Comparison of ENCODE assay signal across 8 cellular contexts in the genomic region with DNA sequence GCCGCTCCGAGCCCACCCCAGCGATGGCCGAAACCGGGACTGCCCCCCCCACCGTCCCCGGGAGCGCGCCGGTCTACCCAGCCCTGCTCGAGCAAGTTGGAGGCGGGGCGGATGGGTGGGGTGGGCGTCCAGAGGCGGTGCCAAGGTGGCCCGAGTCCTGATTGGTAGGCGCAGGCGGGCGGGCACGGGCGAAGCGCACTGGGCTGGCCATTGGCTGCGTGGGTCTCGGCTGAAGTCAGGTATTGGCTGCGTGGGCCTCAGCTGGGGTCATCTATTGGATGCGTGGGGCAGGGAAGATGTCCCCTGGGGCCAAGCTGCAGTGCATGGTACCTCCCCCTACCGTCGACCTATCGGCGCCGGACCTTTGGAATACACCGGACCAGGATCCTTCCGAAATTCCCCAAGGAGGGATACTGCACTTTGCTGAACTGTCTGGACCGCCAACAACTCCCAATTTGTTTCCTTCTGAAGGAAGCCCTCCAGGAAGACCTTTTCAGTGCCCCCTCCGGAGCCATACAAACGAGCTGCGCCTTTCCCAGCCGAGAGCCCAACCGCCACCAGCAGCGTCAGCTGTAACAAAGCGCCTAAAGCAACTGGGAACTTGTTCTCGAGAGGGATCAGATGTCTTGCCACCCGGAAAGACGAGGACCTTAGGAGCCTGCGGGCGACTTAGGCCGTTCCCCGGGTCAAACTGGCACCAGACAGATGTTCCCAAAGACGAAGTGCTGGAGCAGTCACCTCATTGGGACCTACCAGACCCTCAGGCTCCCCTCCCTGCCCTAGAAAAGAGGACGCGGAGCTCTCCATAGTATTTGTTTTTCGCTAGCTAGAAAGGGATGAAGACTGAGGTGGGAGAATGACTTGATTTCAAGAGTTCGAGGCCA. TPM values are rescaled to one million over a fixed set of nuclear protein-coding genes. Genes with fewer than 3 reads are reported as not detected.
DNase-seq lines count a peak whose midpoint lies in the region; ATAC-seq and TF ChIP-seq lines count a peak whose summit lies in the region.

A gene with protein sequence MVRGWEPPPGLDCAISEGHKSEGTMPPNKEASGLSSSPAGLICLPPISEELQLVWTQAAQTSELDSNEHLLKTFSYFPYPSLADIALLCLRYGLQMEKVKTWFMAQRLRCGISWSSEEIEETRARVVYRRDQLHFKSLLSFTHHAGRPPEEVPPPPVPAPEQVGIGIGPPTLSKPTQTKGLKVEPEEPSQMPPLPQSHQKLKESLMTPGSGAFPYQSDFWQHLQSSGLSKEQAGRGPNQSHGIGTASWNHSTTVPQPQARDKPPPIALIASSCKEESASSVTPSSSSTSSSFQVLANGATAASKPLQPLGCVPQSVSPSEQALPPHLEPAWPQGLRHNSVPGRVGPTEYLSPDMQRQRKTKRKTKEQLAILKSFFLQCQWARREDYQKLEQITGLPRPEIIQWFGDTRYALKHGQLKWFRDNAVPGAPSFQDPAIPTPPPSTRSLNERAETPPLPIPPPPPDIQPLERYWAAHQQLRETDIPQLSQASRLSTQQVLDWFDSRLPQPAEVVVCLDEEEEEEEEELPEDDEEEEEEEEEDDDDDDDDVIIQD (minus strand): TSS at position 113 of the 884 bp plus-strand sequence. CDS start 180 bp downstream, outside the sequence.

- H3K36me3 Mint-ChIP-seq in activated naive CD4-positive, alpha-beta T cell treated with anti-CD3 and anti-CD28 coated beads, Interleukin-2, amount 50 U/mL, for 72 hours = peaks cover 0 to 7% of the 10 kb centered on the region in 2 donors
- no peaks in the 10 kb centered on the region for H3K36me3 Mint-ChIP-seq in glutamatergic neuron (ENCODE audit: unreplicated experiment)

- ATAC-seq in HG02610 (IDR thresholded peaks at IDR 0.05; ENCODE audit: unreplicated experiment) = peak; percentile 93
- ATAC-seq in activated naive CD4-positive, alpha-beta T cell treated with anti-CD3 and anti-CD28 coated beads, Interleukin-2, amount 50 U/mL, for 72 hours = peak; percentile 98

- TF ChIP-seq CTCF in GM10248 (IDR thresholded peaks at IDR 0.05; ENCODE audit: control extremely low read depth, extremely low read depth, low read depth, missing control alignments) (no peak), glutamatergic neuron (IDR thresholded peaks at IDR 0.05; ENCODE audit: partially characterized antibody, unreplicated experiment) (no peak), ovary (IDR thresholded peaks at IDR 0.05) (peak in 2 of 3 donors; percentile 21 to 44), tibial artery (IDR thresholded peaks at IDR 0.05) (peak in 1 of 2 experiments; percentile 32)

- H3K27ac ChIP-seq in ovary = peak within 1 kb of the TSS; percentile 91 to 94
- peak within 1 kb of the TSS; percentile 95 to 100 for H3K27ac ChIP-seq in tibial artery

- H3K27me3 ChIP-seq in ovary (no peaks in the 10 kb centered on the region), tibial artery (peaks cover 0 to under 1% of the 10 kb centered on the region in 2 donors)

- intact Hi-C loops in ovary (cut with DNase I) (no loop called here), tibial artery (cut with DNase I; ENCODE audit: low total_unique reads) (no loop called here)

- peak within 1 kb of the TSS; percentile 99 for H3K4me3 Mint-ChIP-seq in glutamatergic neuron (ENCODE audit: unreplicated experiment)

- no peaks in the 10 kb centered on the region for H3K9me3 ChIP-seq in ovary
- no peaks in the 10 kb centered on the region for H3K9me3 ChIP-seq in tibial artery

- peaks cover 5% of the 10 kb centered on the region for H3K4me1 Mint-ChIP-seq in glutamatergic neuron (ENCODE audit: low read depth, unreplicated experiment)

- H3K27me3 Mint-ChIP-seq in glutamatergic neuron (ENCODE audit: unreplicated experiment) = peaks cover 6% of the 10 kb centered on the region

- POLR2A ChIA-PET in GM10248 (lab: Yijun Ruan, JAX) = interaction anchor here (0.5 to 2.5 kb wide), 8 partner anchors 11 to 418 kb away, joined by 3 to 12 read pairs (median 4); a partner anchor contains a TSS

- H3K4me3 ChIP-seq in ovary (peak within 1 kb of the TSS; percentile 96), tibial artery (peak within 1 kb of the TSS; percentile 87 to 99)

- CTCF ChIA-PET in GM10248 (lab: Yijun Ruan, JAX) = interaction anchor here (0.7 to 4.2 kb wide), 15 partner anchors 9 to 271 kb away, joined by 3 to 55 read pairs (median 4); a partner anchor contains a TSS

- H3K27ac Mint-ChIP-seq in activated naive CD4-positive, alpha-beta T cell treated with anti-CD3 and anti-CD28 coated beads, Interleukin-2, amount 50 U/mL, for 72 hours = peak within 1 kb of the TSS; percentile 89 to 96
- H3K27ac Mint-ChIP-seq in glutamatergic neuron (ENCODE audit: unreplicated experiment) = peak within 1 kb of the TSS; percentile 97

- H3K36me3 ChIP-seq in ovary (no peaks in the 10 kb centered on the region), tibial artery (peaks cover 0 to 3% (median 0%) of the 10 kb centered on the region in 3 donors)

- WGBS in ovary, 3 donors = 1% methylated on average over 41 to 53 of the region's 53 CpGs

- DNase-seq in GM10248 (ENCODE audit: extremely low spot score) (peak; percentile 97), NCI-H1092 treated with DMSO at 0.1 percent for 48 hours (lab: John Stamatoyannopoulos, UW) (peak; percentile 99), SKM-1 (lab: John Stamatoyannopoulos, UW; ENCODE audit: unreplicated experiment) (peak; percentile 22), glutamatergic neuron (peak; percentile 99), ovary (peak; percentile 99 to 100 (median 99)), tibial artery (peak; percentile 100)
- peak; percentile 96 to 97 for DNase-seq in activated naive CD4-positive, alpha-beta T cell treated with anti-CD3 and anti-CD28 coated beads, Interleukin-2, amount 50 U/mL, for 72 hours (ENCODE audit: low spot score in 2 of 2)

- no peaks in the 10 kb centered on the region for H3K4me1 ChIP-seq in ovary (ENCODE audit: insufficient read depth)
- peaks cover 0 to 22% (median 9%) of the 10 kb centered on the region in 4 donors for H3K4me1 ChIP-seq in tibial artery

- no peaks in the 10 kb centered on the region for H3K9me3 Mint-ChIP-seq in activated naive CD4-positive, alpha-beta T cell treated with anti-CD3 and anti-CD28 coated beads, Interleukin-2, amount 50 U/mL, for 72 hours
- peaks cover 3% of the 10 kb centered on the region for H3K9me3 Mint-ChIP-seq in glutamatergic neuron (ENCODE audit: unreplicated experiment)

- peak; percentile 62 for TF ChIP-seq POLR2A in ovary (IDR thresholded peaks at IDR 0.05)

- TF ChIP-seq EP300 in ovary (IDR thresholded peaks at IDR 0.05) = no peak

RNA-seq across cellular contexts. Expression of the gene that starts here (rescaled TPM):
- 10 to 100 TPM in 1 of 2 donors, 1 to 10 TPM in 1; 6.4 to 15.1 TPM for total RNA-seq in activated naive CD4-positive, alpha-beta T cell treated with anti-CD3 and anti-CD28 coated beads, Interleukin-2, amount 50 U/mL, for 72 hours
- 12.2 TPM for total RNA-seq in glutamatergic neuron (ENCODE audit: unreplicated experiment)
- total RNA-seq in ovary = 10 to 100 TPM in 5 of 7 donors, 1 to 10 TPM in 2; 5.9 to 22.8 (median 13.4) TPM
- 10 to 100 TPM in 1 of 2 donors, 1 to 10 TPM in 1; 7.6 to 23.7 TPM for polyA plus RNA-seq in ovary

Comparison
In these comparisons a context has a peak if more than half of its experiments do, and no peak if none do; other contexts are left out.
1. Peak in every context shown above with its lines: DNase-seq, ATAC-seq, H3K4me3 ChIP-seq and H3K27ac ChIP-seq.
2. DNase-seq: peak in every context shown above with its lines; median percentile 100 in tibial artery; 99 in NCI-H1092 treated with DMSO at 0.1 percent for 48 hours; 99 in glutamatergic neuron; 99 in ovary; 97 in GM10248; 96 in activated naive CD4-positive, alpha-beta T cell treated with anti-CD3 and anti-CD28 coated beads, Interleukin-2, amount 50 U/mL, for 72 hours; 22 in SKM-1.
3. CTCF ChIP-seq: peak in ovary (2 of 3); none in GM10248 (single experiment) and glutamatergic neuron (single experiment).